8 cellular contexts compared by ENCODE assay signal in the genomic region with DNA sequence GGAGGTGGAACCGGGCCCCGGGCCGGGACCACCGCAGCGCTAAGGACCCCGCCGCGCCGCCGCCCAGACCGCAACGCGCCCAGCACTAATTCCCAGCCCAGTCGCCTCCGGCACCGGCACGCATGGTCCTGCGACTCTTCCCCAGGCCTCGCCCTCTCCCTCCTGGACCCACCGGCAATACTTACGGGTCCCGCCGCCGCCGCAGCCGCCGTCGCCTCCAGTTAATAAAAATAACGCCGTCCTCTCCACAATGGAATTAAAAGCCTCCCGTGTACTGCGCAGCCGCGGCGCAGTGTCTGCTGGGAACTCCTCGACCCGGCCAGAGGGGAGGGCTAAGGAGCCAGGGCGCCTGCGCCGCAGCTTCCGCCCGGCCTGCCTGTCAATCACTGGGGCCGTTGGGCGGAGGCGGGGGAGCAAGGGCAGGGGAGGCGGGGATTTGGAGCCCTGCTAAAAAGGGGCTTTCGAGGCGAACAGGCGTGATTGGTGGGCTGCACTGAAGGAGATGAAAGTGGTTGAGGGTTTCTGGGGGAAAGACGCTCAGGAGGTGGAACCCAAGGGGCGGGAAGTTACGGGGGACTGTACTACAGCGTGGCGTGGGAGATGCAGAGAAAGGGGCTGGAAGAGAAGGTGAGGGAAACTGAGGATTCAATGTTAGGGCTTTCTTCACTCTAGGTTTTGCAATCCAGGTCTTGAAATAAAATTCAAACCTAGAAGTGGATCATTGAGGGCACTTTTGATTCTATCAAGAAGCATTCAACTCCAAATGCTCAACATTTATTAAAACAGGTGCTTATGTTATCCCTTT. TPM values are rescaled to one million over a fixed set of nuclear protein-coding genes. Genes with fewer than 3 reads are reported as not detected.
DNase-seq lines count a peak whose midpoint lies in the region; ATAC-seq and TF ChIP-seq lines count a peak whose summit lies in the region.

Gene ZNF281, minus strand, starts transcription at position 276 of the 805 bp plus-strand sequence. CDS start 331 bp downstream, outside the sequence.

- ATAC-seq in GM19372 (IDR thresholded peaks at IDR 0.05; ENCODE audit: low read depth, unreplicated experiment): peak; percentile 97
- ATAC-seq in HG03521 (IDR thresholded peaks at IDR 0.05; ENCODE audit: unreplicated experiment): peak; percentile 98
- peak; percentile 99 for ATAC-seq in left colon

- H3K27ac ChIP-seq in C4-2B (peak within 1 kb of the TSS; percentile 83), coronary artery (peak within 1 kb of the TSS; percentile 68 to 92)

- H3K36me3 Mint-ChIP-seq in activated CD4-positive, alpha-beta T cell treated with anti-CD3 and anti-CD28 coated beads, Interleukin-2, amount 10 ng/mL, durations not matched to agents 24 days and 14 days (ENCODE audit: low read depth): peaks cover 39% of the 10 kb centered on the region

- H3K27ac Mint-ChIP-seq in activated CD4-positive, alpha-beta T cell treated with anti-CD3 and anti-CD28 coated beads, Interleukin-2, amount 10 ng/mL, durations not matched to agents 24 days and 14 days: peak within 1 kb of the TSS; percentile 95

- peak within 1 kb of the TSS; percentile 90 for H3K4me3 Mint-ChIP-seq in activated CD4-positive, alpha-beta T cell treated with anti-CD3 and anti-CD28 coated beads, Interleukin-2, amount 10 ng/mL, durations not matched to agents 24 days and 14 days

- DNase-seq in NCI-H69 (lab: John Stamatoyannopoulos, UW): peak; percentile 98
- DNase-seq in activated CD4-positive, alpha-beta T cell treated with anti-CD3 and anti-CD28 coated beads, Interleukin-2, amount 10 ng/mL, durations not matched to agents 24 days and 14 days: peak; percentile 98
- DNase-seq in coronary artery (ENCODE audit: low spot score): peak; percentile 94
- peak; percentile 95 to 97 for DNase-seq in left colon
- peak; percentile 89 to 92 for DNase-seq in stimulated activated CD4-positive, alpha-beta T cell treated with anti-CD3 and anti-CD28 coated beads, Interleukin-1b, Interleukin-23, amount 100 ng/mL, for 4 hours (ENCODE audit: low read depth in 2 of 2)

- no peaks in the 10 kb centered on the region for H3K9me3 Mint-ChIP-seq in activated CD4-positive, alpha-beta T cell treated with anti-CD3 and anti-CD28 coated beads, Interleukin-2, amount 10 ng/mL, durations not matched to agents 24 days and 14 days

- H3K27me3 Mint-ChIP-seq in activated CD4-positive, alpha-beta T cell treated with anti-CD3 and anti-CD28 coated beads, Interleukin-2, amount 10 ng/mL, durations not matched to agents 24 days and 14 days: peaks cover 8% of the 10 kb centered on the region

- TF ChIP-seq CTCF in C4-2B (conservative IDR thresholded peaks at IDR 0.05) (no peak), coronary artery (IDR thresholded peaks at IDR 0.05) (no peak)

- peak within 1 kb of the TSS; percentile 96 for H3K4me3 ChIP-seq in coronary artery

- intact Hi-C loops in activated CD4-positive, alpha-beta T cell treated with anti-CD3 and anti-CD28 coated beads, Interleukin-2, amount 10 ng/mL, durations not matched to agents 24 days and 14 days (cut with micrococcal nuclease): loop anchor here (1.0 to 5.0 kb wide), 6 partner anchors 38 to 273 kb away; no protein-coding TSS in a partner anchor
- intact Hi-C loops in left colon (cut with DNase I, micrococcal nuclease): no loop called here

- peaks cover 50% of the 10 kb centered on the region for H3K4me1 Mint-ChIP-seq in activated CD4-positive, alpha-beta T cell treated with anti-CD3 and anti-CD28 coated beads, Interleukin-2, amount 10 ng/mL, durations not matched to agents 24 days and 14 days

RNA-seq across cellular contexts. Expression of gene ZNF281, which starts in this region (rescaled TPM):
- total RNA-seq in activated CD4-positive, alpha-beta T cell treated with anti-CD3 and anti-CD28 coated beads, Interleukin-2, amount 10 ng/mL, durations not matched to agents 24 days and 14 days: 19.0 and 20.4 TPM in 2 replicates
- total RNA-seq in left colon: 1 to 10 TPM; 6.8 to 9.2 TPM

Comparison
In these comparisons a context has a peak if more than half of its experiments do, and no peak if none do; other contexts are left out.
1. Peak in every context shown above with its lines: DNase-seq, ATAC-seq, H3K4me3 ChIP-seq and H3K27ac ChIP-seq.